Comparison of ENCODE assay signal across 14 cellular contexts in genomic region chr20:62550087-62550565, GRCh38.
DNase-seq lines count a peak whose midpoint lies in the region; ATAC-seq and TF ChIP-seq lines count a peak whose summit lies in the region.
"Had no signal": no experiment of that assay in that cellular context is flagged by ENCODE, and none has a peak within 500 bp of the region (broad histone marks: within the 10 kb centered on the region; RNA-seq: fewer than 3 reads in every experiment).

No MANE protein-coding gene starts in this region.

- H3K4me3 ChIP-seq in HUES64 (ENCODE audit: low read length) (peak overlapping the region; percentile 37; the same call in 1 of the 2 replicates), gastroesophageal sphincter (peak overlapping the region; percentile 70 to 72), muscle layer of colon (ENCODE audit: low read depth in 1 of 2, low read length in 2 of 2) (peak overlapping the region; percentile 53 to 60), thyroid gland (replicated peaks in 1 of 3) (no peak overlapping the region)
- H3K4me3 ChIP-seq: lung had no signal

- no peaks in the 10 kb centered on the region for H3K36me3 ChIP-seq in HUES64 (ENCODE audit: insufficient read depth, low read length)
- H3K36me3 ChIP-seq in gastroesophageal sphincter: peaks cover 0 to 17% of the 10 kb centered on the region in 2 donors
- H3K36me3 ChIP-seq in muscle layer of colon (ENCODE audit: insufficient read depth, low read length): peaks cover 8% of the 10 kb centered on the region
- no peaks in the 10 kb centered on the region for H3K36me3 ChIP-seq in thyroid gland

- TF ChIP-seq CTCF in gastroesophageal sphincter (IDR thresholded peaks at IDR 0.05) (no peak), thyroid gland (IDR thresholded peaks at IDR 0.05) (no peak)

- ATAC-seq in gastroesophageal sphincter: peak; percentile 78
- no peak for ATAC-seq in SK-N-SH treated with all-trans-retinoic acid at 6 μM for 48 hours

- peak; percentile 23 for TF ChIP-seq EP300 in gastroesophageal sphincter (IDR thresholded peaks at IDR 0.05)

- 38% methylated on average over 24 of the region's 29 CpGs for WGBS in HUES64
- WGBS in gastroesophageal sphincter (ENCODE audit: low coverage in 1 of 2), 2 donors: 0% methylated on average over 5 to 7 of the region's 29 CpGs
- 0 to 4% methylated on average over 2 to 15 of the region's 29 CpGs for WGBS in thyroid gland, 2 donors

- H3K9ac ChIP-seq in HUES64 (ENCODE audit: low read depth, low read length) (no peak overlapping the region), muscle layer of colon (ENCODE audit: low read length) (peak overlapping the region; percentile 58)
- H3K9ac ChIP-seq: SK-N-SH had no signal

- TF ChIP-seq POLR2A in gastroesophageal sphincter (IDR thresholded peaks at IDR 0.05) (peak in 1 of 2 donors; percentile 8), thyroid gland (IDR thresholded peaks at IDR 0.05) (no peak)

- no peak overlapping the region for H3K27ac ChIP-seq in HUES64 (ENCODE audit: low read depth, low read length)
- H3K27ac ChIP-seq in gastroesophageal sphincter: peak overlapping the region; percentile 82 to 94 (median 92)
- H3K27ac ChIP-seq in muscle layer of colon (ENCODE audit: low read depth, low read length): peak overlapping the region; percentile 91
- H3K27ac ChIP-seq in thyroid gland: no peak overlapping the region

- H3K9me3 ChIP-seq in HUES64 (ENCODE audit: insufficient read depth, low read depth, low read length) (no peaks in the 10 kb centered on the region), gastroesophageal sphincter (no peaks in the 10 kb centered on the region), muscle layer of colon (ENCODE audit: low read length) (no peaks in the 10 kb centered on the region), thyroid gland (no peaks in the 10 kb centered on the region)
- H3K9me3 ChIP-seq: SK-N-SH had no signal

- H3K4me1 ChIP-seq in HUES64 (ENCODE audit: insufficient read depth, low read length) (no peaks in the 10 kb centered on the region), gastroesophageal sphincter (peaks cover 0 to 81% (median 35%) of the 10 kb centered on the region in 3 donors), muscle layer of colon (ENCODE audit: insufficient read depth, low read length) (peaks cover 48% of the 10 kb centered on the region), thyroid gland (peaks cover 11 to 21% of the 10 kb centered on the region in 2 donors)

- DNase-seq in thyroid gland (peak; percentile 26 to 37), HUDEP-2 (lab: John Stamatoyannopoulos, UW; ENCODE audit: unreplicated experiment in 76 of 76) (no peak), globus pallidus (ENCODE audit: low spot score) (no peak), NCI-H2227 treated with DMSO at 0.1 percent for 48 hours (lab: John Stamatoyannopoulos, UW) (no peak)
- DNase-seq: activated CD4-positive, alpha-beta T cell treated with anti-CD3 and anti-CD28 coated beads, Interleukin-2, amount 10 ng/mL, durations not matched to agents 7 days and 5 days; HCEC 1CT; NCI-H1436 treated with DMSO at 0.1 percent for 48 hours; NCI-H748 treated with DMSO at 0.1 percent for 48 hours had no signal

- intact Hi-C loops in thyroid gland (cut with DNase I): no loop called here

- H3K27me3 ChIP-seq in HUES64 (ENCODE audit: insufficient read depth, low read length): peaks cover 35% of the 10 kb centered on the region
- H3K27me3 ChIP-seq in gastroesophageal sphincter: peaks cover 52% of the 10 kb centered on the region
- peaks cover 0 to 10% of the 10 kb centered on the region in 2 donors for H3K27me3 ChIP-seq in muscle layer of colon (ENCODE audit: control insufficient read depth in 1 of 2, insufficient read depth in 2 of 2, low read length in 2 of 2)
- peaks cover 17% of the 10 kb centered on the region for H3K27me3 ChIP-seq in thyroid gland

TF ChIP-seq in SK-N-SH treated with all-trans-retinoic acid at 6 μM for 48 hours, 23 proteins besides CTCF, POLR2A, EP300 and RAD21:
- TF ChIP-seq BACH2 (CRISPR knock-in tag; IDR thresholded peaks at IDR 0.05; ENCODE audit: borderline replicate concordance) (no peak), SNAI2 (CRISPR knock-in tag; IDR thresholded peaks at IDR 0.05) (no peak), ISL1 (CRISPR knock-in tag; IDR thresholded peaks at IDR 0.05) (no peak), ARNTL (CRISPR knock-in tag; IDR thresholded peaks at IDR 0.05; ENCODE audit: borderline replicate concordance, low read depth) (no peak), TCF4 (CRISPR knock-in tag; IDR thresholded peaks at IDR 0.05; ENCODE audit: borderline replicate concordance) (no peak), GLIS3 (CRISPR knock-in tag; IDR thresholded peaks at IDR 0.05) (no peak), ZFP30 (CRISPR knock-in tag; IDR thresholded peaks at IDR 0.05) (no peak), TOX (CRISPR knock-in tag; IDR thresholded peaks at IDR 0.05; ENCODE audit: borderline replicate concordance) (no peak), ZC3H10 (CRISPR knock-in tag; IDR thresholded peaks at IDR 0.05) (no peak)
- TF ChIP-seq, protein P1, sequence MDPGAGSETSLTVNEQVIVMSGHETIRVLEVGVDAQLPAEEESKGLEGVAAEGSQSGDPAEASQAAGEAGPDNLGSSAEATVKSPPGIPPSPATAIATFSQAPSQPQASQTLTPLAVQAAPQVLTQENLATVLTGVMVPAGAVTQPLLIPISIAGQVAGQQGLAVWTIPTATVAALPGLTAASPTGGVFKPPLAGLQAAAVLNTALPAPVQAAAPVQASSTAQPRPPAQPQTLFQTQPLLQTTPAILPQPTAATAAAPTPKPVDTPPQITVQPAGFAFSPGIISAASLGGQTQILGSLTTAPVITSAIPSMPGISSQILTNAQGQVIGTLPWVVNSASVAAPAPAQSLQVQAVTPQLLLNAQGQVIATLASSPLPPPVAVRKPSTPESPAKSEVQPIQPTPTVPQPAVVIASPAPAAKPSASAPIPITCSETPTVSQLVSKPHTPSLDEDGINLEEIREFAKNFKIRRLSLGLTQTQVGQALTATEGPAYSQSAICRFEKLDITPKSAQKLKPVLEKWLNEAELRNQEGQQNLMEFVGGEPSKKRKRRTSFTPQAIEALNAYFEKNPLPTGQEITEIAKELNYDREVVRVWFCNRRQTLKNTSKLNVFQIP (CRISPR knock-in tag; IDR thresholded peaks at IDR 0.05; ENCODE audit: borderline replicate concordance, low read depth): no peak
- TF ChIP-seq, protein P2, sequence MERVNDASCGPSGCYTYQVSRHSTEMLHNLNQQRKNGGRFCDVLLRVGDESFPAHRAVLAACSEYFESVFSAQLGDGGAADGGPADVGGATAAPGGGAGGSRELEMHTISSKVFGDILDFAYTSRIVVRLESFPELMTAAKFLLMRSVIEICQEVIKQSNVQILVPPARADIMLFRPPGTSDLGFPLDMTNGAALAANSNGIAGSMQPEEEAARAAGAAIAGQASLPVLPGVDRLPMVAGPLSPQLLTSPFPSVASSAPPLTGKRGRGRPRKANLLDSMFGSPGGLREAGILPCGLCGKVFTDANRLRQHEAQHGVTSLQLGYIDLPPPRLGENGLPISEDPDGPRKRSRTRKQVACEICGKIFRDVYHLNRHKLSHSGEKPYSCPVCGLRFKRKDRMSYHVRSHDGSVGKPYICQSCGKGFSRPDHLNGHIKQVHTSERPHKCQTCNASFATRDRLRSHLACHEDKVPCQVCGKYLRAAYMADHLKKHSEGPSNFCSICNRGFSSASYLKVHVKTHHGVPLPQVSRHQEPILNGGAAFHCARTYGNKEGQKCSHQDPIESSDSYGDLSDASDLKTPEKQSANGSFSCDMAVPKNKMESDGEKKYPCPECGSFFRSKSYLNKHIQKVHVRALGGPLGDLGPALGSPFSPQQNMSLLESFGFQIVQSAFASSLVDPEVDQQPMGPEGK (CRISPR knock-in tag; IDR thresholded peaks at IDR 0.05; ENCODE audit: borderline replicate concordance): no peak

Comparison
In these comparisons a context has a peak if more than half of its experiments do, and no peak if none do; other contexts are left out.
1. H3K27ac ChIP-seq: peak in gastroesophageal sphincter (4 of 4) and muscle layer of colon (single experiment); none in HUES64 (single experiment) and thyroid gland (0 of 3).
2. H3K4me3 ChIP-seq: peak in HUES64 (single experiment), gastroesophageal sphincter (2 of 2) and muscle layer of colon (2 of 2); none in thyroid gland (0 of 3).
3. DNase-seq: peak in thyroid gland (2 of 2); none in HUDEP-2 (0 of 76), globus pallidus (single experiment) and NCI-H2227 treated with DMSO at 0.1 percent for 48 hours (single experiment).